In genomic region chr15:48281674-48282073, GRCh38 we compare ENCODE assay signal across 19 cellular contexts.
"Had no signal": no experiment of that assay in that cellular context is flagged by ENCODE, and none has a peak within 500 bp of the region (broad histone marks: within the 10 kb centered on the region; RNA-seq: fewer than 3 reads in every experiment).

No MANE protein-coding gene starts in this region.

- ATAC-seq: activated CD4-positive, CD25-positive, alpha-beta regulatory T cell treated with anti-CD3 and anti-CD28 coated beads, Interleukin-2, amount 50 U/mL, for 24 hours; activated naive CD8-positive, alpha-beta T cell treated with anti-CD3 and anti-CD28 coated beads, Interleukin-2, amount 50 U/mL, for 24 hours; activated T-cell treated with anti-CD3 and anti-CD28 coated beads, Interleukin-2, amount 50 U/mL, for 4 hours; effector memory CD8-positive, alpha-beta T cell; gastrocnemius medialis; lower lobe of right lung; natural killer cell treated with Interleukin-12 subunit alpha and Interleukin-12 subunit beta and Interleukin-15 and Interleukin-18, amount 100 ng/mL, for 72 hours had no signal

- H3K4me3 ChIP-seq: gastrocnemius medialis, lower lobe of right lung, tibial artery had no signal

- H3K36me3 ChIP-seq: gastrocnemius medialis, lower lobe of right lung, tibial artery had no signal

- H3K4me1 Mint-ChIP-seq: activated naive CD4-positive, alpha-beta T cell treated with anti-CD3 and anti-CD28 coated beads, Interleukin-2, amount 10 ng/mL, durations not matched to agents 7 days and 5 days; activated naive CD8-positive, alpha-beta T cell treated with anti-CD3 and anti-CD28 coated beads, Interleukin-2, amount 50 U/mL, for 24 hours had no signal

- H3K9me3 Mint-ChIP-seq: activated CD4-positive, alpha-beta T cell treated with anti-CD3 and anti-CD28 coated beads, Interleukin-2, amount 10 ng/mL, durations not matched to agents 7 days and 5 days; activated naive CD4-positive, alpha-beta T cell treated with anti-CD3 and anti-CD28 coated beads, Interleukin-2, amount 10 ng/mL, durations not matched to agents 7 days and 5 days; activated naive CD8-positive, alpha-beta T cell treated with anti-CD3 and anti-CD28 coated beads, Interleukin-2, amount 50 U/mL, for 24 hours; activated T-cell treated with anti-CD3 and anti-CD28 coated beads, Interleukin-2, amount 50 U/mL, for 4 hours; effector memory CD8-positive, alpha-beta T cell; mesothelial cell of epicardium; natural killer cell treated with Interleukin-12 subunit alpha and Interleukin-12 subunit beta and Interleukin-15 and Interleukin-18, amount 100 ng/mL, for 72 hours; T-helper 1 cell treated with Interleukin-12 subunit alpha and Interleukin-12 subunit beta and Interleukin-4 antibody, amounts not matched to agents 30 μg/mL and 1 μg/mL, for 36 hours had no signal

- H3K4me1 ChIP-seq: gastrocnemius medialis, lower lobe of right lung had no signal

- DNase-seq: activated CD4-positive, alpha-beta T cell treated with anti-CD3 and anti-CD28 coated beads, Interleukin-2, amount 10 ng/mL, durations not matched to agents 7 days and 5 days; activated CD8-positive, alpha-beta memory T cell treated with anti-CD3 and anti-CD28 coated beads, Interleukin-2, amount 50 U/mL, for 4 hours; activated effector memory CD4-positive, alpha-beta T cell treated with Interleukin-2 at 50 U/mL for 16 hours; activated naive CD4-positive, alpha-beta T cell treated with anti-CD3 and anti-CD28 coated beads, Interleukin-2, amount 10 ng/mL, durations not matched to agents 7 days and 5 days; activated naive CD8-positive, alpha-beta T cell treated with anti-CD3 and anti-CD28 coated beads, Interleukin-2, amount 50 U/mL, for 24 hours; activated T-cell treated with anti-CD3 and anti-CD28 coated beads, Interleukin-2, amount 50 U/mL, for 4 hours; dermis blood vessel endothelial cell; effector memory CD8-positive, alpha-beta T cell; gastrocnemius medialis; lower lobe of right lung; retina; stimulated activated CD4-positive, alpha-beta T cell treated with anti-CD3 and anti-CD28 coated beads, Interleukin-12 subunit alpha, Interleukin-12 subunit beta, amount 100 ng/mL, for 4 hours; stimulated activated CD4-positive, alpha-beta T cell treated with anti-CD3 and anti-CD28 coated beads, Interleukin-1b, Interleukin-23, amount 100 ng/mL, for 48 hours; stimulated activated naive CD4-positive, alpha-beta T cell treated with Interleukin-2 at 50 U/mL for 16 hours; tibial artery had no signal

- H3K27me3 ChIP-seq: tibial artery had no signal

- H3K9me3 ChIP-seq: gastrocnemius medialis, lower lobe of right lung, tibial artery had no signal

- H3K36me3 Mint-ChIP-seq: activated naive CD4-positive, alpha-beta T cell treated with anti-CD3 and anti-CD28 coated beads, Interleukin-2, amount 10 ng/mL, durations not matched to agents 7 days and 5 days; mesothelial cell of epicardium; natural killer cell treated with Interleukin-12 subunit alpha and Interleukin-12 subunit beta and Interleukin-15 and Interleukin-18, amount 100 ng/mL, for 72 hours had no signal

- H3K4me3 Mint-ChIP-seq: activated CD4-positive, alpha-beta T cell treated with anti-CD3 and anti-CD28 coated beads, Interleukin-2, amount 10 ng/mL, durations not matched to agents 7 days and 5 days; activated naive CD4-positive, alpha-beta T cell treated with anti-CD3 and anti-CD28 coated beads, Interleukin-2, amount 10 ng/mL, durations not matched to agents 7 days and 5 days; activated naive CD8-positive, alpha-beta T cell treated with anti-CD3 and anti-CD28 coated beads, Interleukin-2, amount 50 U/mL, for 24 hours; activated T-cell treated with anti-CD3 and anti-CD28 coated beads, Interleukin-2, amount 50 U/mL, for 4 hours; effector memory CD8-positive, alpha-beta T cell; mesothelial cell of epicardium; natural killer cell treated with Interleukin-12 subunit alpha and Interleukin-12 subunit beta and Interleukin-15 and Interleukin-18, amount 100 ng/mL, for 72 hours; T-helper 1 cell treated with Interleukin-12 subunit alpha and Interleukin-12 subunit beta and Interleukin-4 antibody, amounts not matched to agents 30 μg/mL and 1 μg/mL, for 36 hours had no signal

- H3K27ac ChIP-seq: gastrocnemius medialis, lower lobe of right lung, tibial artery had no signal

- H3K27ac Mint-ChIP-seq: activated CD4-positive, alpha-beta T cell treated with anti-CD3 and anti-CD28 coated beads, Interleukin-2, amount 10 ng/mL, durations not matched to agents 7 days and 5 days; activated naive CD4-positive, alpha-beta T cell treated with anti-CD3 and anti-CD28 coated beads, Interleukin-2, amount 10 ng/mL, durations not matched to agents 7 days and 5 days; activated naive CD8-positive, alpha-beta T cell treated with anti-CD3 and anti-CD28 coated beads, Interleukin-2, amount 50 U/mL, for 24 hours; effector memory CD8-positive, alpha-beta T cell; natural killer cell treated with Interleukin-12 subunit alpha and Interleukin-12 subunit beta and Interleukin-15 and Interleukin-18, amount 100 ng/mL, for 72 hours; T-helper 1 cell treated with Interleukin-12 subunit alpha and Interleukin-12 subunit beta and Interleukin-4 antibody, amounts not matched to agents 30 μg/mL and 1 μg/mL, for 36 hours had no signal
